ENCODE assay signal across 9 cellular contexts in genomic region chr1:183871142-183871541, GRCh38.
DNase-seq lines count a peak whose midpoint lies in the region; ATAC-seq lines count a peak whose summit lies in the region.
"Had no signal": no experiment of that assay in that cellular context is flagged by ENCODE, and none has a peak within 500 bp of the region (broad histone marks: within the 10 kb centered on the region; RNA-seq: fewer than 3 reads in every experiment).

No MANE protein-coding gene starts in this region.

- peak; percentile 66 for DNase-seq in A172 (ENCODE audit: low spot score)
- peak; percentile 60 for DNase-seq in HT1080 (ENCODE audit: low read depth)
- peak; percentile 80 to 92 for DNase-seq in lung microvascular endothelial cell (ENCODE audit: low read depth in 2 of 2)
- DNase-seq in NCI-H1417 treated with DMSO at 0.1 percent for 48 hours (lab: John Stamatoyannopoulos, UW): no peak
- no peak for DNase-seq in activated CD4-positive, CD25-positive, alpha-beta regulatory T cell treated with anti-CD3 and anti-CD28 coated beads, Interleukin-2, amount 50 U/mL, for 72 hours
- DNase-seq in AG08395 (ENCODE audit: low spot score): no peak
- DNase-seq: CD4-positive, alpha-beta T cell had no signal

- peak overlapping the region; percentile 91 for H3K27ac ChIP-seq in cingulate gyrus (ENCODE audit: low read depth, low read length)

- no peak for ATAC-seq in GM21526 (IDR thresholded peaks at IDR 0.05; ENCODE audit: low FRiP score, unreplicated experiment)

Comparison
In these comparisons a context has a peak if more than half of its experiments do, and no peak if none do; other contexts are left out.
1. DNase-seq: peak in A172 (single experiment), HT1080 (single experiment) and lung microvascular endothelial cell (2 of 2); none in NCI-H1417 treated with DMSO at 0.1 percent for 48 hours (single experiment), activated CD4-positive, CD25-positive, alpha-beta regulatory T cell treated with anti-CD3 and anti-CD28 coated beads, Interleukin-2, amount 50 U/mL, for 72 hours (single experiment) and AG08395 (single experiment).